16 cellular contexts compared by ENCODE assay signal in the genomic region with DNA sequence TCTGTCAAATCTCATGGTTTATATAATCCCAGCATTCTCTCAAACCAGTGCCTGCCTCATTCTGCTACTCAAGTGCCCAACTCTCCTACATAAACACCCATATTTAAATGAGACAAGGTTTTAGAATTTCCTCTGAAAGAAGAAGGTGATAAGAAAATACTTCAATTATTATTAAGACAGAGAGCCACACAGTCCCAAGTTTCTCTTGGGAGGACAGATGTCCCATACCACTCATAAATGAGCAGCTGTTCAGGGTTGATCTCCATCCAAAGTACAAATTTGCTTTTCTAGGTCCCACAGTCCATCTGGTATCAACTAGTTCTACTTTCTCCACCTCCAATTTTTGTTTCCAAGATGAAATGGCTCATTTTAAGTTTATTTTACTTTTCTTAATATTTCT. TPM values are rescaled to one million over a fixed set of nuclear protein-coding genes. Genes with fewer than 3 reads are reported as not detected.
A peak's percentile ranks its signal among the peaks of the same experiment; 100 is the strongest.
DNase-seq lines count a peak whose midpoint lies in the region; ATAC-seq and TF ChIP-seq lines count a peak whose summit lies in the region.
"Had no signal": no experiment of that assay in that cellular context is flagged by ENCODE, and none has a peak within 500 bp of the region (broad histone marks: within the 10 kb centered on the region; RNA-seq: fewer than 3 reads in every experiment).

No MANE protein-coding gene starts in this region.

- H3K27me3 ChIP-seq in layer of hippocampus (ENCODE audit: control insufficient read depth, insufficient read depth, low read length) (no peaks in the 10 kb centered on the region), MM.1S (replicated peaks; ENCODE audit: insufficient read depth, low read length) (no peaks in the 10 kb centered on the region)
- H3K27me3 ChIP-seq: SJCRH30 had no signal

- no peaks in the 10 kb centered on the region for H3K9me2 ChIP-seq in MM.1S (replicated peaks; ENCODE audit: insufficient read depth, low read length)

- DNase-seq in DMS 273 (lab: John Stamatoyannopoulos, UW; ENCODE audit: unreplicated experiment) (peak; percentile 87), sciatic nerve (ENCODE audit: low spot score) (no peak), MM.1S (no peak), ACHN (no peak)
- DNase-seq: activated CD4-positive, alpha-beta T cell treated with anti-CD3 and anti-CD28 coated beads, Interleukin-2, amount 50 U/mL, for 4 hours; aorta; DMS153; H9; NCI-H1092 treated with DMSO at 0.1 percent for 48 hours; NCI-H226; stimulated activated naive CD4-positive, alpha-beta T cell treated with Interleukin-2 at 50 U/mL for 16 hours had no signal

- peaks cover 76% of the 10 kb centered on the region for H3K79me2 ChIP-seq in MM.1S (ENCODE audit: low read length)

- no peaks in the 10 kb centered on the region for H3K9me3 ChIP-seq in MM.1S (replicated peaks; ENCODE audit: insufficient read depth, low read length)
- H3K9me3 ChIP-seq: SJCRH30 had no signal

- no peak overlapping the region for H3K4me2 ChIP-seq in MM.1S (ENCODE audit: low read depth, low read length)

- in situ Hi-C loops in ACHN (cut with HindIII; ENCODE audit: low pct_ligation_motif_present, low pct_unique_long_range_greater_than_20kb, low sequenced_read_pairs): no loop called here

- no peak for TF ChIP-seq CTCF in MM.1S (IDR thresholded peaks at IDR 0.05; ENCODE audit: low read length)

- H2AFZ ChIP-seq in MM.1S (ENCODE audit: low read length): no peak overlapping the region

- no peak overlapping the region for H3K4me3 ChIP-seq in MM.1S (ENCODE audit: low read length)
- H3K4me3 ChIP-seq: SJCRH30 had no signal

- no peak overlapping the region for H3K9ac ChIP-seq in MM.1S (ENCODE audit: low read length)

- ATAC-seq in sciatic nerve: peak; percentile 79
- no peak for ATAC-seq in HG02870 (IDR thresholded peaks at IDR 0.05; ENCODE audit: unreplicated experiment)
- ATAC-seq in HG02852 (IDR thresholded peaks at IDR 0.05; ENCODE audit: unreplicated experiment): no peak

- H3F3A ChIP-seq in MM.1S (ENCODE audit: insufficient read depth, low read length): no peaks in the 10 kb centered on the region

- no peaks in the 10 kb centered on the region for H4K20me1 ChIP-seq in MM.1S (ENCODE audit: insufficient read depth, low read length)

- H3K36me3 ChIP-seq in MM.1S (replicated peaks; ENCODE audit: insufficient read depth, low read length): peaks cover 5% of the 10 kb centered on the region; the same call in 1 of the 2 replicates
- H3K36me3 ChIP-seq: SJCRH30 had no signal

- intact Hi-C loops in sciatic nerve (cut with DNase I): loop anchor here (10.0 kb wide), 1 partner anchor 156 kb away; the partner anchor contains the start of gene IGSF8

- H3K4me1 ChIP-seq in MM.1S (ENCODE audit: low read length): no peaks in the 10 kb centered on the region

- peak overlapping the region; percentile 91 for H3K27ac ChIP-seq in angular gyrus (ENCODE audit: low read depth, low read length)
- H3K27ac ChIP-seq in layer of hippocampus (ENCODE audit: low read depth, low read length): peak overlapping the region; percentile 55
- H3K27ac ChIP-seq in MM.1S (ENCODE audit: low read length): no peak overlapping the region
- H3K27ac ChIP-seq: SJCRH30 had no signal

RNA-seq across cellular contexts. Expression of gene DCAF8, which starts 11.3 kb away (rescaled TPM):
- 142 TPM for total RNA-seq in sciatic nerve

RNA-seq across cellular contexts. Expression of gene PEX19, which starts 33.9 kb away (rescaled TPM):
- total RNA-seq in sciatic nerve: 71.1 TPM

RNA-seq across cellular contexts. Expression of gene PEA15, which starts 45.8 kb away (rescaled TPM):
- total RNA-seq in sciatic nerve: 324 TPM
